ENCODE assay signal across 1 cellular context in genomic region chr17:73613947-73614655, GRCh38.
TF ChIP-seq lines count a peak whose summit lies in the region.

No MANE protein-coding gene starts in this region.

TF ChIP-seq in neural cell, 6 proteins besides CTCF, POLR2A, EP300 and RAD21 (continued from another document):
- TF ChIP-seq REST (IDR thresholded peaks at IDR 0.05; ENCODE audit: borderline replicate concordance) (no peak), EZH2 (IDR thresholded peaks at IDR 0.05; ENCODE audit: borderline replicate concordance, insufficient read depth, low read length, poor library complexity, severe bottlenecking) (no peak), MXI1 (conservative IDR thresholded peaks at IDR 0.05; ENCODE audit: poor library complexity, severe bottlenecking) (no peak), SMC3 (conservative IDR thresholded peaks at IDR 0.05; ENCODE audit: poor library complexity) (no peak)
